Comparison of ENCODE assay signal across 9 cellular contexts in the genomic region with DNA sequence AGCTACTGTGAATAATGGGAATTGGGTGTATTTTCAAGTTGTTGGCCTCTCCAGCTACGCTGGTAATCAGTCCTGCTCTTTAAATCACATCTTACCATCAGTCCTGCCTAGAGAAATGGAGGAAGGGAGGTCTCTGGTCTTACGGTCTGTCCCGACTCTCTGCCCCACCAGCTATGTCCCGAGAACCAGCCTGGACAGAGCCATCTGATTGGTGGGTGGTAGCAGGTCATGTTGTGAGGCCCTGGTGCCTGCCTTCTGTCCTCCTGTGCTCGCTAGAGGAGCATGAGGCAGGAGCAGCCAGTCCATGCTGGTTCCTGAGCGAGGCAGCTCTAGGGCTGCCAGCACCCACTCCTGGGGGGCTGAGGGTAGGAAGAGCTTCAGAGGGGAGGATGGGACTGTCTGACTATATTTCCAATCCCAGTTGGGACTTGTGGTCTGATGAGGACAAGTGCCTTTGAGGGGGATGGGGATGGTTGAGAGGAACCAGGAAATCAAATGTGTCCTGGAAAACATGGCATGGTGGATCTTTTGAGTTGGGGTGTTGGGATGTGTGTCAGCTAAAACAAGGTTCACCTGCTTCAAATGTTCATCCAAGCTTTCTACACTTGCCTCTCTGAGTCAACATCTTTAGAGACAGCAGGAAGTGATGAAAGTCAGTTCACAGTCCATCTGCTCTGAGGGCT. TPM values are rescaled to one million over a fixed set of nuclear protein-coding genes. Genes with fewer than 3 reads are reported as not detected.
A peak's percentile ranks its signal among the peaks of the same experiment; 100 is the strongest.
DNase-seq lines count a peak whose midpoint lies in the region; ATAC-seq, FAIRE-seq and TF ChIP-seq lines count a peak whose summit lies in the region.
"Had no signal": no experiment of that assay in that cellular context is flagged by ENCODE, and none has a peak within 500 bp of the region (broad histone marks: within the 10 kb centered on the region; RNA-seq: fewer than 3 reads in every experiment).

No MANE protein-coding gene starts in this region.

- TF ChIP-seq RAD21 in K562 (CRISPR knock-in tag; conservative IDR thresholded peaks at IDR 0.05 in 1 of 2, IDR thresholded peaks at IDR 0.05 in 1 of 2), result no peak

- CTCF ChIA-PET in Caco-2 (lab: Charles Lee) (no interaction called here), K562 (lab: Yijun Ruan, JAX; ENCODE audit: low intra/inter-chr PET ratio) (no interaction called here)

- H3K27me3 ChIP-seq in Caco-2 (replicated peaks; ENCODE audit: control insufficient read depth, insufficient read depth, low read length) (no peaks in the 10 kb centered on the region), K562 (ENCODE audit: control insufficient read depth in 2 of 2, insufficient read depth in 2 of 2, low read length in 2 of 2) (no peaks in the 10 kb centered on the region)

- H3K27ac Mint-ChIP-seq in Caco-2 (ENCODE audit: unreplicated experiment), result peak overlapping the region; percentile 30
- peak overlapping the region; percentile 57 to 64 for H3K27ac Mint-ChIP-seq in natural killer cell treated with Interleukin-12 subunit alpha and Interleukin-12 subunit beta and Interleukin-15 and Interleukin-18, amount 100 ng/mL, for 72 hours

- H4K20me1 ChIP-seq in K562 (replicated peaks; ENCODE audit: control insufficient read depth, insufficient read depth, low read length), result peaks cover 14% of the 10 kb centered on the region; the same call in 1 of the 2 replicates

- POLR2A ChIA-PET in Caco-2 (lab: Charles Lee) (interaction anchor here (0.6 kb wide), 1 partner anchor 21 kb away, joined by 6 read pairs; no protein-coding TSS in a partner anchor), K562 (lab: Yijun Ruan, JAX) (interaction anchor here (0.6 to 1.2 kb wide), 4 partner anchors 23 to 111 kb away, joined by 3 to 5 read pairs (median 4); no protein-coding TSS in a partner anchor)

- in situ Hi-C loops in K562 (cut with MboI), result no loop called here

- no peak overlapping the region for H3K4me2 ChIP-seq in K562 (ENCODE audit: insufficient read depth, low read length)

- H3K36me3 ChIP-seq in Caco-2 (ENCODE audit: control insufficient read depth, insufficient read depth, low read length) (no peaks in the 10 kb centered on the region; the same call in 1 of the 2 replicates), K562 (ENCODE audit: control insufficient read depth, insufficient read depth, low read length) (peaks cover 11% of the 10 kb centered on the region; the same call in 1 of the 3 replicates)

- peak overlapping the region in 1 of 2 experiments; percentile 9; a peak in 1 of 4 replicates for H3K9ac ChIP-seq in K562 (ENCODE audit: insufficient read depth in 1 of 2, low read depth in 2 of 2, low read length in 2 of 2)

- no peaks in the 10 kb centered on the region for H3K27me3 Mint-ChIP-seq in Caco-2 (ENCODE audit: insufficient read depth, unreplicated experiment)
- H3K27me3 Mint-ChIP-seq in natural killer cell treated with Interleukin-12 subunit alpha and Interleukin-12 subunit beta and Interleukin-15 and Interleukin-18, amount 100 ng/mL, for 72 hours, result no peaks in the 10 kb centered on the region

- H3K9me3 ChIP-seq in Caco-2 (no peaks in the 10 kb centered on the region), K562 (replicated peaks; ENCODE audit: control insufficient read depth, insufficient read depth, low read depth, low read length) (no peaks in the 10 kb centered on the region)

- peaks cover 32% of the 10 kb centered on the region for H3K4me1 Mint-ChIP-seq in Caco-2 (ENCODE audit: low read depth, unreplicated experiment)
- peaks cover 43 to 45% of the 10 kb centered on the region in 2 donors for H3K4me1 Mint-ChIP-seq in natural killer cell treated with Interleukin-12 subunit alpha and Interleukin-12 subunit beta and Interleukin-15 and Interleukin-18, amount 100 ng/mL, for 72 hours (ENCODE audit: low read depth in 2 of 2)

- H3K9me1 ChIP-seq in K562 (ENCODE audit: control insufficient read depth, insufficient read depth, low read length), result peaks cover 3% of the 10 kb centered on the region

- H2AFZ ChIP-seq in K562 (ENCODE audit: low read depth, low read length), result no peak overlapping the region

- peaks cover 36% of the 10 kb centered on the region for H3K36me3 Mint-ChIP-seq in Caco-2 (ENCODE audit: insufficient read depth, unreplicated experiment)
- H3K36me3 Mint-ChIP-seq in natural killer cell treated with Interleukin-12 subunit alpha and Interleukin-12 subunit beta and Interleukin-15 and Interleukin-18, amount 100 ng/mL, for 72 hours, result no peaks in the 10 kb centered on the region

- no peak for TF ChIP-seq EP300 in K562 (IDR thresholded peaks at IDR 0.05; ENCODE audit: low read length)

- peak; percentile 69 for FAIRE-seq in K562 (lab: Jason Lieb, UNC)
- no peak for FAIRE-seq in GM19239 (lab: Jason Lieb, UNC)

- H3K4me3 Mint-ChIP-seq in Caco-2 (ENCODE audit: unreplicated experiment), result no peak overlapping the region
- peak overlapping the region; percentile 61 for H3K4me3 Mint-ChIP-seq in natural killer cell treated with Interleukin-12 subunit alpha and Interleukin-12 subunit beta and Interleukin-15 and Interleukin-18, amount 100 ng/mL, for 72 hours

- ATAC-seq in K562 (peak; percentile 32), GM19324 (IDR thresholded peaks at IDR 0.05; ENCODE audit: low FRiP score, unreplicated experiment) (no peak)
- peak; percentile 57 to 60 for ATAC-seq in natural killer cell treated with Interleukin-12 subunit alpha and Interleukin-12 subunit beta and Interleukin-15 and Interleukin-18, amount 100 ng/mL, for 72 hours

- H3K79me2 ChIP-seq in K562 (ENCODE audit: control insufficient read depth, insufficient read depth, low read length), result peaks cover 31% of the 10 kb centered on the region

- H3K4me1 ChIP-seq in Caco-2 (peaks cover 6% of the 10 kb centered on the region; the same call in 1 of the 2 replicates), K562 (replicated peaks in 1 of 2; ENCODE audit: control insufficient read depth in 2 of 2, insufficient read depth in 2 of 2, low read length in 2 of 2) (peaks cover 10 to 12% of the 10 kb centered on the region in 2 experiments)

- WGBS in K562 (ENCODE audit: insufficient coverage, low coverage, missing lambda C conversion rate), result 79% methylated on average over 6 of the region's 6 CpGs

- TF ChIP-seq POLR2A in NB4 (IDR thresholded peaks at IDR 0.05; ENCODE audit: extremely low read depth, insufficient read length) (no peak), K562 (conservative IDR thresholded peaks at IDR 0.05) (no peak)

- BruUV-seq in Caco-2 (replicated peaks; lab: Mats Ljungman, UMichigan), result no TSS peak
- BruUV-seq in K562 (replicated peaks; lab: Mats Ljungman, UMichigan), result no TSS peak

- H3K4me3 ChIP-seq in Caco-2 (ENCODE audit: low read depth, low read length) (no peak overlapping the region), NB4 (ENCODE audit: low read depth, low read length) (no peak overlapping the region), K562 (no peak overlapping the region)

- TF ChIP-seq CTCF in Caco-2 (IDR thresholded peaks at IDR 0.05; ENCODE audit: insufficient read depth in 1 of 2, low read depth in 1 of 2, low read length in 1 of 2, severe bottlenecking in 1 of 2, unreplicated experiment in 1 of 2) (no peak), NB4 (IDR thresholded peaks at IDR 0.05; ENCODE audit: low read depth, low read length) (no peak), K562 (IDR thresholded peaks at IDR 0.05 in 2 of 3, conservative IDR thresholded peaks at IDR 0.05 in 1 of 3; ENCODE audit: insufficient read depth in 2 of 3, low read depth in 1 of 3, low read length in 3 of 3) (no peak)

- intact Hi-C loops in Caco-2 (cut with micrococcal nuclease; ENCODE audit: unreplicated experiment) (no loop called here), K562 (cut with micrococcal nuclease) (no loop called here)

- H3K27ac ChIP-seq in K562 (ENCODE audit: extremely low read depth, low read depth, low read length), result no peak overlapping the region
- H3K27ac ChIP-seq: VCaP had no signal

- DNase-seq in Caco-2 (no peak), NB4 (ENCODE audit: low read depth) (peak; percentile 42), K562 (ENCODE audit: extremely low read depth in 1 of 4, low spot score in 3 of 4) (no peak), GM19239 (ENCODE audit: insufficient read length, low spot score) (no peak), occipital lobe (lab: John Stamatoyannopoulos, UW) (no peak)
- no peak for DNase-seq in natural killer cell treated with Interleukin-12 subunit alpha and Interleukin-12 subunit beta and Interleukin-15 and Interleukin-18, amount 100 ng/mL, for 72 hours (ENCODE audit: low spot score)
- DNase-seq: NCI-H1048 had no signal

- no peaks in the 10 kb centered on the region for H3K9me3 Mint-ChIP-seq in Caco-2 (ENCODE audit: unreplicated experiment)
- H3K9me3 Mint-ChIP-seq in natural killer cell treated with Interleukin-12 subunit alpha and Interleukin-12 subunit beta and Interleukin-15 and Interleukin-18, amount 100 ng/mL, for 72 hours, result peaks cover 5% of the 10 kb centered on the region

TF ChIP-seq in K562, 482 proteins besides CTCF, POLR2A, EP300 and RAD21 (continues in another document):
- TF ChIP-seq ZNF175 (CRISPR knock-in tag; IDR thresholded peaks at IDR 0.05; ENCODE audit: low read depth) (0 out of 2 replicates have a peak, but pooled peaks have one; percentile 37), KAT2B (IDR thresholded peaks at IDR 0.05; ENCODE audit: low read depth, low read length) (no peak), CXXC5 (CRISPR knock-in tag; IDR thresholded peaks at IDR 0.05) (no peak)

RNA-seq across cellular contexts. Expression of a gene that starts 33.0 kb away (rescaled TPM):
- total RNA-seq in Caco-2 (2022) (45.0 and 47.9 TPM in 2 replicates), K562 (2014; rRNA removed) (15.7 and 17.8 TPM in 2 replicates), K562 (2014; rRNA removed; fragmentation: Illumina TruSeq; extraction: Trizol) (19.5 and 22.7 TPM in 2 replicates), K562 (2015; rRNA removed; fragmentation: Illumina TruSeq; extraction: Trizol) (12.5 and 13.6 TPM in 2 replicates), K562 (2021) (24.7 and 27.7 TPM in 2 replicates), occipital lobe (7.2 TPM)
- total RNA-seq in K562 (2011; cell fraction: chromatin; rRNA removed; ENCODE audit: low replicate concordance), result 70.0 and 111 TPM in 2 replicates
- total RNA-seq in K562 (2011; cell fraction: nucleolus; rRNA removed), result 56.6 and 62.9 TPM in 2 replicates
- total RNA-seq in K562 (2011; cell fraction: nucleoplasm; rRNA removed), result 49.5 and 50.1 TPM in 2 replicates
- polyA plus RNA-seq in K562 (2011; rRNA removed) (17.1 and 21.6 TPM in 2 replicates), K562 (2014; fragmentation: Illumina TruSeq; extraction: Trizol) (22.9 and 26.1 TPM in 2 replicates), K562 (2014; fragmentation: Nextera tagmentation; extraction: Ambion mirVana) (1 to 10 TPM; 3.0 to 3.3 TPM), K562 (2014; rRNA removed) (13.7 and 16.9 TPM in 2 replicates)
- 18.3 and 24.0 TPM in 2 replicates for polyA plus RNA-seq in K562 (2011; cell fraction: cytosol; rRNA removed)
- polyA plus RNA-seq in K562 (2011; cell fraction: nucleus; rRNA removed), result 28.6 and 33.9 TPM in 2 replicates
- polyA plus RNA-seq in K562 (2012), result 15.0 and 17.4 TPM in 2 replicates
- 24.2 and 30.1 TPM in 2 replicates for polyA minus RNA-seq in K562 (2011; rRNA and poly(A)+ RNA removed)
- 19.8 and 20.9 TPM in 2 replicates for polyA minus RNA-seq in K562 (2011; cell fraction: cytosol; rRNA and poly(A)+ RNA removed)
- polyA minus RNA-seq in K562 (2011; cell fraction: nucleus; rRNA and poly(A)+ RNA removed), result 18.7 and 22.3 TPM in 2 replicates
- 10 to 100 TPM; 24.7 to 37.3 TPM for total RNA-seq in natural killer cell treated with Interleukin-12 subunit alpha and Interleukin-12 subunit beta and Interleukin-15 and Interleukin-18, amount 100 ng/mL, for 72 hours
